In genomic region chrX:13131511-13132137, GRCh38 we compare ENCODE assay signal across 1 cellular context.
TF ChIP-seq lines count a peak whose summit lies in the region.

No MANE protein-coding gene starts in this region.

TF ChIP-seq in IMR-90, 13 proteins besides CTCF, POLR2A, EP300 and RAD21 (continued from another document):
- TF ChIP-seq, protein P1, sequence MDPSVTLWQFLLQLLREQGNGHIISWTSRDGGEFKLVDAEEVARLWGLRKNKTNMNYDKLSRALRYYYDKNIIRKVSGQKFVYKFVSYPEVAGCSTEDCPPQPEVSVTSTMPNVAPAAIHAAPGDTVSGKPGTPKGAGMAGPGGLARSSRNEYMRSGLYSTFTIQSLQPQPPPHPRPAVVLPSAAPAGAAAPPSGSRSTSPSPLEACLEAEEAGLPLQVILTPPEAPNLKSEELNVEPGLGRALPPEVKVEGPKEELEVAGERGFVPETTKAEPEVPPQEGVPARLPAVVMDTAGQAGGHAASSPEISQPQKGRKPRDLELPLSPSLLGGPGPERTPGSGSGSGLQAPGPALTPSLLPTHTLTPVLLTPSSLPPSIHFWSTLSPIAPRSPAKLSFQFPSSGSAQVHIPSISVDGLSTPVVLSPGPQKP (IDR thresholded peaks at IDR 0.05; ENCODE audit: borderline replicate concordance, low read depth, low read length), result no peak
- TF ChIP-seq NFE2L2 (IDR thresholded peaks at IDR 0.05; ENCODE audit: low read depth, low read length) (no peak), SMC3 (IDR thresholded peaks at IDR 0.05; ENCODE audit: low read depth, low read length) (no peak)
